In the genomic region with DNA sequence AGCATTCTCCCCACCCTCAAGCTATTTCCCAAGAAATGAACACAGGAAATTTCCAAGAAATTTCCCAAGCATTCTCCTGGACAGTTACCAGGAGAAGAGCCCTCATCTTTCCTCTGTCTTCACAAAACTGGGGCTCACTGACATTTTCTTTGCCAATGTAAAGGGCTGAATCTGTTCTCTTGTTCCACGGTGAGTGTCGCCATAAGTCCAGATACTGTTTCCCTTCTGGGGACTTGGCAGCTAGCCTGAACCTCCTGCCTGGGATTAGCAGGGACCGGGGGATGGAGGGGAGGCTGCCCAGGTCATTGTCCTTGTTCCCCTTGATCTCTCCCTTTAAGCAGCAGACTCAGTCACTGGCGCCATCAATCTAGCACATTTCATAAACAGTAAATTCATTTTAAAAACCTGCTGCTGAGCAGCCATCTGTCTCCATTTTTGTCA, we compare ENCODE assay signal across 11 cellular contexts.
DNase-seq lines count a peak whose midpoint lies in the region; ATAC-seq and TF ChIP-seq lines count a peak whose summit lies in the region.
"Had no signal": no experiment of that assay in that cellular context is flagged by ENCODE, and none has a peak within 500 bp of the region (broad histone marks: within the 10 kb centered on the region; RNA-seq: fewer than 3 reads in every experiment).

No MANE protein-coding gene starts in this region.

- TF ChIP-seq CTCF in foreskin keratinocyte (conservative IDR thresholded peaks at IDR 0.05) = peak; percentile 22
- no peak for TF ChIP-seq CTCF in colonic mucosa (IDR thresholded peaks at IDR 0.05)

- H3K27ac ChIP-seq in GM23248 (no peak overlapping the region), SJCRH30 (no peak overlapping the region), foreskin keratinocyte (no peak overlapping the region), colonic mucosa (no peak overlapping the region)

- no peaks in the 10 kb centered on the region for H3F3A ChIP-seq in GM23248 (ENCODE audit: insufficient read depth)

- peak; percentile 16 for DNase-seq in GM23248
- peak; percentile 58 to 78 for DNase-seq in SJCRH30
- no peak for DNase-seq in foreskin keratinocyte
- DNase-seq in sciatic nerve (ENCODE audit: low spot score) = no peak
- no peak for DNase-seq in GOT3 (lab: John Stamatoyannopoulos, UW)
- no peak for DNase-seq in colonic mucosa
- no peak for DNase-seq in NCI-H128 (lab: John Stamatoyannopoulos, UW; ENCODE audit: unreplicated experiment)
- DNase-seq: activated B cell treated with CpG ODN at 0.5 μM for 24 hours; activated T-cell treated with anti-CD3 and anti-CD28 coated beads, Interleukin-2, amount 50 U/mL, for 4 hours; NCI-H510A; SHP77 had no signal

- no peaks in the 10 kb centered on the region for H3K79me2 ChIP-seq in GM23248 (ENCODE audit: insufficient read depth)

- 0 out of 2 replicates have a peak, but pooled peaks cover 8% of the 10 kb centered on the region for H3K27me3 ChIP-seq in GM23248 (replicated peaks; ENCODE audit: insufficient read depth)
- H3K27me3 ChIP-seq in SJCRH30 = no peaks in the 10 kb centered on the region
- H3K27me3 ChIP-seq in foreskin keratinocyte = peaks cover 12% of the 10 kb centered on the region
- H3K27me3 ChIP-seq in colonic mucosa = no peaks in the 10 kb centered on the region

- H3K9me2 ChIP-seq in GM23248 (ENCODE audit: insufficient read depth) = no peaks in the 10 kb centered on the region

- intact Hi-C loops in sciatic nerve (cut with DNase I) (no loop called here), colonic mucosa (cut with DNase I) (no loop called here)

- H3K36me3 ChIP-seq in GM23248 (ENCODE audit: low read depth) (no peaks in the 10 kb centered on the region), SJCRH30 (no peaks in the 10 kb centered on the region), colonic mucosa (no peaks in the 10 kb centered on the region)

- whole genome bisulfite sequencing in GM23248 (ENCODE audit: low coverage in 1 of 2, low lambda C conversion rate in 2 of 2, missing lambda C conversion rate in 2 of 2), 2 experiments = 29 to 32% methylated on average over 4 of the region's 4 CpGs

- H3K4me2 ChIP-seq in GM23248 (ENCODE audit: unreplicated experiment) = no peak overlapping the region

- H3K4me1 ChIP-seq in GM23248 (ENCODE audit: insufficient read depth) = no peaks in the 10 kb centered on the region
- peaks cover 11% of the 10 kb centered on the region; the same call in 1 of the 2 replicates for H3K4me1 ChIP-seq in SJCRH30
- no peaks in the 10 kb centered on the region for H3K4me1 ChIP-seq in foreskin keratinocyte
- no peaks in the 10 kb centered on the region for H3K4me1 ChIP-seq in colonic mucosa

- no peaks in the 10 kb centered on the region for H3K9me3 ChIP-seq in GM23248 (ENCODE audit: low read depth)
- no peaks in the 10 kb centered on the region for H3K9me3 ChIP-seq in SJCRH30 (replicated peaks)
- H3K9me3 ChIP-seq in colonic mucosa = no peaks in the 10 kb centered on the region

- H3K4me3 ChIP-seq in GM23248 (no peak overlapping the region), SJCRH30 (no peak overlapping the region), colonic mucosa (no peak overlapping the region)

- 0 out of 2 replicates have a peak overlapping the region, but pooled peaks have one; percentile 18 for H2AFZ ChIP-seq in GM23248

- no peak for ATAC-seq in foreskin keratinocyte
- peak; percentile 28 for ATAC-seq in sciatic nerve
- ATAC-seq: activated T-cell treated with anti-CD3 and anti-CD28 coated beads, Interleukin-2, amount 50 U/mL, for 4 hours had no signal

- no peaks in the 10 kb centered on the region for H4K20me1 ChIP-seq in GM23248 (ENCODE audit: insufficient read depth)

- H3K9ac ChIP-seq in GM23248 (no peak overlapping the region), colonic mucosa (ENCODE audit: low read depth in 2 of 2, low read length in 2 of 2) (no peak overlapping the region)

- in situ Hi-C loops in GM23248 (cut with MboI) = no loop called here

Comparison
In these comparisons a context has a peak if more than half of its experiments do, and no peak if none do; other contexts are left out.
1. DNase-seq: peak in GM23248 (single experiment) and SJCRH30 (2 of 2); none in foreskin keratinocyte (0 of 2), sciatic nerve (single experiment), GOT3 (single experiment), colonic mucosa (single experiment) and NCI-H128 (single experiment).